ENCODE assay signal across 8 cellular contexts in the genomic region with DNA sequence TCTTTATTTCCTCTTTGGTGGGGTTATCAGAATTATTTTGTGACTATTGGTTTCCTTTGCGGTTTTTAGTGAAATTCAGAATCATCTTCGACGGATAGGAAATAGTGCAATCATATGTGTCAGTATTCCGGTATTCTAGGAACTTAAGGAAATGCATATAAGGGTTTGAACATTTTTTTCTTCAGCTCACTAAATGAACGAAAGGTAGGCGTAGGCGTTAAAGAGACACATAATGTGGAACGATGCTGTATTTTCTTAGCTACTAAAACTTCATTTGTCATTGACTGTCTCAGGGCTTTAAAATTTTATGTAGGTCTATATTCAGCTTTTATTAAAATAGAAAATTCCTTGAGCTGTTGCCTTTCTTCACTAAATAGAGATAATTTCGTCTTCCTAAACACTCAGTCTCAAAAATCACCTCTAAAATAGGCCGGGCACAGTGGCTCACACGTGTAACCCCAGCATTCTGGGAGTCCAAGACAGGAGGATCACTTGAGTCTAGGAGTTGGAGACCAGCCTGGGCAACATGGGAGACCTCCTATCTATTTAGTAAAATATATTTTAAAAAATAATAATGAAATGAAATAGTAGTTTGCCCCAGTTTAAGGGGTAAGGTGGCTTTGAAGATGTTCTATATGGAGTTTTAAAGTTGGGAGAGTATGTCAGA. TPM values are rescaled to one million over a fixed set of nuclear protein-coding genes. Genes with fewer than 3 reads are reported as not detected.
DNase-seq lines count a peak whose midpoint lies in the region; ATAC-seq, FAIRE-seq and TF ChIP-seq lines count a peak whose summit lies in the region.

No MANE protein-coding gene starts in this region.

- no peak for DNase-seq in GM12865 (ENCODE audit: low read depth)
- no peak for DNase-seq in Peyer's patch
- DNase-seq in H1 (ENCODE audit: low read depth in 1 of 2, low spot score in 2 of 2) = no peak
- no peak for DNase-seq in progenitor cell of endocrine pancreas (ENCODE audit: low spot score, unreplicated experiment)
- DNase-seq in amniotic stem cell (lab: John Stamatoyannopoulos, UW) = no peak
- no peak for DNase-seq in kidney tubule cell (ENCODE audit: low spot score)
- DNase-seq in T1000 (lab: John Stamatoyannopoulos, UW) = no peak

- no peak overlapping the region for H3K14ac ChIP-seq in H1 (ENCODE audit: insufficient read length)

- CTCF ChIA-PET in H1 (lab: Charles Lee; ENCODE audit: partially characterized antibody) = interaction anchor here (0.6 to 10.4 kb wide), 10 partner anchors 11 to 104 kb away, joined by 3 to 106 read pairs (median 4); a partner anchor contains a TSS

- H3K27me3 Mint-ChIP-seq in progenitor cell of endocrine pancreas = peaks cover 3% of the 10 kb centered on the region

- peak overlapping the region; percentile 91 for H3K4me3 Mint-ChIP-seq in progenitor cell of endocrine pancreas (ENCODE audit: low read depth)

- H3K4me3 ChIP-seq in GM12865 (ENCODE audit: low read depth, low read length) = peak overlapping the region; percentile 93
- peak overlapping the region in 2 of 4 donors; percentile 61 to 85 for H3K4me3 ChIP-seq in Peyer's patch
- H3K4me3 ChIP-seq in H1 (ENCODE audit: extremely low read depth in 1 of 4, insufficient read depth in 2 of 4, low read depth in 3 of 4, low read length in 4 of 4) = peak overlapping the region; percentile 92 to 93 (median 92); a peak in 7 of 8 replicates

- TF ChIP-seq EP300 in H1 (IDR thresholded peaks at IDR 0.05; ENCODE audit: borderline replicate concordance in 1 of 2, low read depth in 2 of 2, low read length in 2 of 2) = no peak

- no peak for ATAC-seq in SK-N-SH treated with all-trans-retinoic acid at 6 μM for 48 hours

- POLR2A ChIA-PET in H1 (lab: Charles Lee; ENCODE audit: partially characterized antibody) = interaction anchor here (0.6 to 1.7 kb wide), 9 partner anchors 11 to 176 kb away, joined by 3 to 8 read pairs (median 4); no protein-coding TSS in a partner anchor

- no peak overlapping the region for H4K8ac ChIP-seq in H1 (ENCODE audit: extremely low read depth, insufficient read depth, low read length)

- no peak overlapping the region for H2BK15ac ChIP-seq in H1 (ENCODE audit: low read length)

- no peak overlapping the region for H2BK5ac ChIP-seq in H1 (ENCODE audit: low read depth, low read length)

- peak overlapping the region; percentile 88 to 90 for H3K4me2 ChIP-seq in H1 (ENCODE audit: insufficient read depth in 1 of 2, low read depth in 2 of 2, low read length in 2 of 2)

- no peak overlapping the region for H3K56ac ChIP-seq in H1 (replicated peaks; ENCODE audit: insufficient read length, low read depth, low read length)

- H2BK12ac ChIP-seq in H1 (ENCODE audit: low read depth, low read length) = no peak overlapping the region; the same call in 1 of the 2 replicates

- H3K79me2 ChIP-seq in H1 (ENCODE audit: control insufficient read depth in 1 of 2, insufficient read depth in 2 of 2, low read length in 2 of 2) = peaks cover 12 to 30% of the 10 kb centered on the region in 2 experiments

- no peak overlapping the region for H2BK120ac ChIP-seq in H1 (replicated peaks; ENCODE audit: low read depth, low read length)

- no peak for TF ChIP-seq POLR2A in Peyer's patch (IDR thresholded peaks at IDR 0.05)
- TF ChIP-seq POLR2A in H1 (IDR thresholded peaks at IDR 0.05; ENCODE audit: control extremely low read depth in 1 of 2, low read depth in 2 of 2, low read length in 2 of 2) = no peak

- no peaks in the 10 kb centered on the region for H3K36me3 Mint-ChIP-seq in progenitor cell of endocrine pancreas (ENCODE audit: insufficient read depth)

- no peaks in the 10 kb centered on the region for H3K9me3 Mint-ChIP-seq in progenitor cell of endocrine pancreas (ENCODE audit: low read depth)

- H3K4ac ChIP-seq in H1 (replicated peaks; ENCODE audit: insufficient read length, low read depth, low read length) = no peak overlapping the region

- no peak overlapping the region for H3K18ac ChIP-seq in H1 (ENCODE audit: extremely low read depth, low read length)

- H3K23ac ChIP-seq in H1 (ENCODE audit: insufficient read length) = no peak overlapping the region

- H3K27me3 ChIP-seq in Peyer's patch (no peaks in the 10 kb centered on the region), H1 (replicated peaks in 1 of 4; ENCODE audit: control insufficient read depth in 3 of 4, extremely low read depth in 1 of 4, insufficient read depth in 3 of 4, low read length in 3 of 4) (no peaks in the 10 kb centered on the region)

- no peak for TF ChIP-seq RAD21 in H1 (IDR thresholded peaks at IDR 0.05 in 1 of 2, conservative IDR thresholded peaks at IDR 0.05 in 1 of 2; ENCODE audit: low read depth in 2 of 2, low read length in 2 of 2)

- H3K23me2 ChIP-seq in H1 (ENCODE audit: low read depth, low read length) = peaks cover 6% of the 10 kb centered on the region; the same call in 1 of the 2 replicates

- H4K91ac ChIP-seq in H1 (replicated peaks; ENCODE audit: insufficient read length, low read length) = no peak overlapping the region

- H4K20me1 ChIP-seq in H1 (replicated peaks in 1 of 2; ENCODE audit: control insufficient read depth in 1 of 2, insufficient read depth in 2 of 2, low read length in 2 of 2) = no peaks in the 10 kb centered on the region

- H2AK5ac ChIP-seq in H1 (ENCODE audit: low read depth, low read length) = no peak overlapping the region

- H3K79me1 ChIP-seq in H1 (ENCODE audit: low read depth, low read length) = no peaks in the 10 kb centered on the region

- no peak overlapping the region for H2BK20ac ChIP-seq in H1 (ENCODE audit: low read length)

- H3K27ac Mint-ChIP-seq in progenitor cell of endocrine pancreas = peak overlapping the region; percentile 99

- H3K36me3 ChIP-seq in Peyer's patch (no peaks in the 10 kb centered on the region), H1 (ENCODE audit: control insufficient read depth in 2 of 4, insufficient read depth in 4 of 4, low read length in 3 of 4) (no peaks in the 10 kb centered on the region)

- H3K27ac ChIP-seq in Peyer's patch = peak overlapping the region; percentile 78 to 94 (median 94)
- 0 out of 2 replicates have a peak overlapping the region, but pooled peaks have one; percentile 94 for H3K27ac ChIP-seq in H1 (ENCODE audit: low read depth, low read length)

- 83% methylated on average over 11 of the region's 11 CpGs; no CpG with 5 or more reads in 1 of the 2 experiments for WGBS in H1 (ENCODE audit: extremely low coverage in 1 of 2, insufficient coverage in 1 of 2, insufficient read length in 1 of 2, insufficient replicate concordance in 2 of 2, low coverage in 1 of 2, low lambda C conversion rate in 2 of 2, missing lambda C conversion rate in 1 of 2), 2 experiments

- peaks cover 24% of the 10 kb centered on the region for H3K4me1 Mint-ChIP-seq in progenitor cell of endocrine pancreas (ENCODE audit: low read depth)

- TF ChIP-seq CTCF in GM12865 (IDR thresholded peaks at IDR 0.05; ENCODE audit: insufficient read depth, low read depth, low read length, missing control alignments) = no peak
- no peak for TF ChIP-seq CTCF in Peyer's patch (IDR thresholded peaks at IDR 0.05)
- TF ChIP-seq CTCF in H1 (IDR thresholded peaks at IDR 0.05; ENCODE audit: control extremely low read depth in 1 of 3, insufficient read depth in 1 of 3, low read depth in 1 of 3, low read length in 3 of 3) = no peak
- TF ChIP-seq CTCF in progenitor cell of endocrine pancreas (IDR thresholded peaks at IDR 0.05; ENCODE audit: unreplicated experiment) = no peak

- peak overlapping the region in 1 of 4 experiments; percentile 93; a peak in 3 of 7 replicates for H3K9ac ChIP-seq in H1 (replicated peaks in 1 of 4; ENCODE audit: extremely low read depth in 1 of 4, low read depth in 3 of 4, low read length in 3 of 4)

- H4K5ac ChIP-seq in H1 (ENCODE audit: insufficient read length, low read depth, low read length) = no peak overlapping the region

- FAIRE-seq in H1 (lab: Jason Lieb, UNC) = no peak

- H3K9me3 ChIP-seq in Peyer's patch (peaks cover 0 to 4% (median 0%) of the 10 kb centered on the region in 4 donors), H1 (ENCODE audit: insufficient read depth in 2 of 2, low read depth in 1 of 2, low read length in 1 of 2) (no peaks in the 10 kb centered on the region)

- peaks cover 0 to 16% (median 2%) of the 10 kb centered on the region in 4 donors for H3K4me1 ChIP-seq in Peyer's patch
- H3K4me1 ChIP-seq in H1 (replicated peaks in 1 of 4; ENCODE audit: control insufficient read depth in 3 of 4, insufficient read depth in 4 of 4, low read length in 3 of 4) = peaks cover 0 to 3% (median 0%) of the 10 kb centered on the region in 4 experiments; a peak in 1 of 7 replicates

- H2AFZ ChIP-seq in H1 (ENCODE audit: low read length) = peak overlapping the region; percentile 47

TF ChIP-seq in H1, 55 proteins besides CTCF, POLR2A, EP300 and RAD21 (continues in another document):
- TF ChIP-seq GTF2F1 (IDR thresholded peaks at IDR 0.05; ENCODE audit: borderline replicate concordance, low read depth, low read length) = no peak
- TF ChIP-seq TEAD4 (IDR thresholded peaks at IDR 0.05; ENCODE audit: low read depth, low read length) = no peak
- no peak for TF ChIP-seq FOSL1 (IDR thresholded peaks at IDR 0.05; ENCODE audit: insufficient read depth, low read depth, low read length)
- no peak for TF ChIP-seq CREB1 (IDR thresholded peaks at IDR 0.05)

TF ChIP-seq in SK-N-SH treated with all-trans-retinoic acid at 6 μM for 48 hours, 23 proteins besides CTCF, POLR2A, EP300 and RAD21 (continues in another document):
- TF ChIP-seq ARNTL (CRISPR knock-in tag; IDR thresholded peaks at IDR 0.05; ENCODE audit: borderline replicate concordance, low read depth) = no peak
- TF ChIP-seq, protein P1, sequence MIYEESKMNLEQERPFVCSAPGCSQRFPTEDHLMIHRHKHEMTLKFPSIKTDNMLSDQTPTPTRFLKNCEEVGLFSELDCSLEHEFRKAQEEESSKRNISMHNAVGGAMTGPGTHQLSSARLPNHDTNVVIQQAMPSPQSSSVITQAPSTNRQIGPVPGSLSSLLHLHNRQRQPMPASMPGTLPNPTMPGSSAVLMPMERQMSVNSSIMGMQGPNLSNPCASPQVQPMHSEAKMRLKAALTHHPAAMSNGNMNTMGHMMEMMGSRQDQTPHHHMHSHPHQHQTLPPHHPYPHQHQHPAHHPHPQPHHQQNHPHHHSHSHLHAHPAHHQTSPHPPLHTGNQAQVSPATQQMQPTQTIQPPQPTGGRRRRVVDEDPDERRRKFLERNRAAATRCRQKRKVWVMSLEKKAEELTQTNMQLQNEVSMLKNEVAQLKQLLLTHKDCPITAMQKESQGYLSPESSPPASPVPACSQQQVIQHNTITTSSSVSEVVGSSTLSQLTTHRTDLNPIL (CRISPR knock-in tag; IDR thresholded peaks at IDR 0.05; ENCODE audit: low read depth) = no peak

RNA-seq across cellular contexts. Expression of a gene that starts 1.5 kb away (rescaled TPM):
- total RNA-seq in Peyer's patch (100 to 1,000 TPM in 1 of 4 donors, 10 to 100 TPM in 3; 46.2 to 119 (median 83.0) TPM), progenitor cell of endocrine pancreas (55.5 and 58.8 TPM in 2 replicates)
- total RNA-seq in H1 (2021; fragmentation: NEBNext Ultra II Directional; extraction: Animal tissue kit (Norgen Biotek cat#: 25700)) = 94.3 and 99.5 TPM in 2 replicates
- 14.8 and 22.4 TPM in 2 replicates for polyA plus RNA-seq in H1 (2011; rRNA removed)
- polyA plus RNA-seq in H1 (2011; cell fraction: cytosol; rRNA removed) = 24.8 TPM
- 55.5 TPM for polyA plus RNA-seq in H1 (2011; cell fraction: nucleus; rRNA removed)
- polyA plus RNA-seq in H1 (2012, experiment 1 of 2) = 22.1 to 47.9 TPM (median 34.4 TPM) in 4 replicates
- polyA plus RNA-seq in H1 (2012, experiment 2 of 2) = 2.4 TPM
- 81.2 TPM for polyA plus RNA-seq in H1 (2013, experiment 1 of 2)
- 75.8 TPM for polyA plus RNA-seq in H1 (2013, experiment 2 of 2)
- polyA minus RNA-seq in H1 (2011; rRNA and poly(A)+ RNA removed) = 69.5 and 115 TPM in 2 replicates
- 35.8 TPM for polyA minus RNA-seq in H1 (2011; cell fraction: cytosol; rRNA and poly(A)+ RNA removed)
- 60.0 TPM for polyA minus RNA-seq in H1 (2011; cell fraction: nucleus; rRNA and poly(A)+ RNA removed)
